In the genomic region with DNA sequence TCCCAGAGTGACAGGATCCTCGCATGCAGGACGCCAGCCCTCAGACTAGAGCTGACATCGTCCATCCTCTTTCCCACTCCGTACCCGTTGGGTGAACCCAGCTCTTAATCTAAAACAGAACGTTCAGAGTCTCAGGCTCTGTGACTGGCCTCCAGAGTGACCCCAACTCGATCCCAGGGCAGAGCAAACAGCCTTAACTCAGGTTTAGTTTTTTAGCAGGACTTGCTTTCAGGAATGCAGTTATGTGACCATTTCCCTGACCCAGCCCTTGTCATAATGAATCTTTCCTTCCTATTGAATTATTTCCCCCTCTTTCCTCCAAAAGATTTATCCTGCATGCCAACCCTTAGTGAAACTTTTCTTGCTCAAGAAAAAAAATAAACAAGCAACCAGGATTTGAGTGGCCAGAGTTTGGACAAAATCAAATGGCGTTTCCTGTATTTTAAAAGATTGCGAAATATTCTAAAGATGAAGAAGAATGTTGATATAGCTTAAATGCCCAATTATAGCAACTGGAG, we compare ENCODE assay signal across 1 cellular context.
TF ChIP-seq lines count a peak whose summit lies in the region.

No MANE protein-coding gene starts in this region.

TF ChIP-seq in K562, 482 proteins besides CTCF, POLR2A, EP300 and RAD21 (continued from another document):
- TF ChIP-seq IRF2 (CRISPR knock-in tag; IDR thresholded peaks at IDR 0.05) (no peak), CEBPG (CRISPR knock-in tag; IDR thresholded peaks at IDR 0.05) (no peak), CEBPG (tag; conservative IDR thresholded peaks at IDR 0.05 in 1 of 2, IDR thresholded peaks at IDR 0.05 in 1 of 2) (peak in 1 of 2 experiments; percentile 75; a peak in 2 of 4 replicates)
TF ChIP-seq in K562: peak in this region for 2.
